Comparison of ENCODE assay signal across 9 cellular contexts in the genomic region with DNA sequence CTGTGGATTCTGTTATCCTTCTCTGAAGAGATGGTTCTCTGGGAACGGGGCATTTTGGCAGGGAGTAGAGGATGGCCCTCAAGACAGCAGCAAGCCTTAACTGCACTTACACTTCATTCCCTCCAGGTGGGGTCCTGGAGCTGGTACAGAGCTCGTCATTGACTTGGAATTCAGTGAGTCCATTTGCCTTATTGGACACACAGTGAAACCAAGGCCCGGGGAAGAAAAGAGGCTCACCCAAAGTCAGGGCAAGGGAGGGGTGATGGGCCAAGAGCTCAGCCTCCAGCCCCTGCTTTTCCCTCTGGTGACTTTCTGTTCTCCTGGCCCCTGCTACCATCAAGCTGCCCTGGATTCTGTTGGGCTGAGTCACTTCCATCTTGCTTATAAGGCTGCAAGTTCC.
DNase-seq lines count a peak whose midpoint lies in the region; ATAC-seq and TF ChIP-seq lines count a peak whose summit lies in the region.
"Had no signal": no experiment of that assay in that cellular context is flagged by ENCODE, and none has a peak within 500 bp of the region (broad histone marks: within the 10 kb centered on the region; RNA-seq: fewer than 3 reads in every experiment).

No MANE protein-coding gene starts in this region.

- ATAC-seq in GM18505 (IDR thresholded peaks at IDR 0.05; ENCODE audit: unreplicated experiment) (no peak), HG02642 (IDR thresholded peaks at IDR 0.05; ENCODE audit: poor library complexity, unreplicated experiment) (no peak)

- TF ChIP-seq CTCF in endothelial cell (IDR thresholded peaks at IDR 0.05; ENCODE audit: unreplicated experiment): peak; percentile 66
- peak; percentile 47 for TF ChIP-seq CTCF in progenitor cell of endocrine pancreas (IDR thresholded peaks at IDR 0.05; ENCODE audit: unreplicated experiment)

- peaks cover 10% of the 10 kb centered on the region for H3K4me1 ChIP-seq in NT2/D1 (ENCODE audit: insufficient read depth, insufficient read length)

- H3K27me3 ChIP-seq in NT2/D1 (ENCODE audit: insufficient read depth, insufficient read length): peaks cover 18% of the 10 kb centered on the region

- no peak overlapping the region for H3K27ac Mint-ChIP-seq in endothelial cell (ENCODE audit: unreplicated experiment)
- no peak overlapping the region for H3K27ac Mint-ChIP-seq in progenitor cell of endocrine pancreas
- H3K27ac Mint-ChIP-seq: activated B cell treated with CpG ODN at 0.5 μM for 24 hours had no signal

- H3K4me3 ChIP-seq in NT2/D1 (ENCODE audit: insufficient read length, low read depth): no peak overlapping the region

- H3K27me3 Mint-ChIP-seq in endothelial cell (ENCODE audit: unreplicated experiment) (peaks cover 5% of the 10 kb centered on the region), progenitor cell of endocrine pancreas (peaks cover 32% of the 10 kb centered on the region)

- TF ChIP-seq POLR2A in GM18505 (IDR thresholded peaks at IDR 0.05; ENCODE audit: borderline replicate concordance, extremely low read depth, insufficient read depth, insufficient read length): no peak

- H3K4me1 Mint-ChIP-seq in endothelial cell (ENCODE audit: unreplicated experiment) (peaks cover 23% of the 10 kb centered on the region), progenitor cell of endocrine pancreas (ENCODE audit: low read depth) (peaks cover 15% of the 10 kb centered on the region)

- H3K36me3 ChIP-seq in NT2/D1 (ENCODE audit: insufficient read depth, insufficient read length, low read length): no peaks in the 10 kb centered on the region

- DNase-seq in COR-L47 (lab: John Stamatoyannopoulos, UW): peak; percentile 45
- DNase-seq in H4 (ENCODE audit: low spot score): peak; percentile 76
- peak; percentile 50 for DNase-seq in NT2/D1 (ENCODE audit: low read depth, low spot score)
- peak; percentile 60 for DNase-seq in endothelial cell (ENCODE audit: low spot score)
- DNase-seq in progenitor cell of endocrine pancreas (ENCODE audit: low spot score, unreplicated experiment): no peak
- DNase-seq in stimulated activated naive CD4-positive, alpha-beta T cell (lab: John Stamatoyannopoulos, UW): no peak
- DNase-seq: activated B cell treated with CpG ODN at 0.5 μM for 24 hours had no signal

- no peak overlapping the region for H3K4me3 Mint-ChIP-seq in endothelial cell (ENCODE audit: unreplicated experiment)
- no peak overlapping the region for H3K4me3 Mint-ChIP-seq in progenitor cell of endocrine pancreas (ENCODE audit: low read depth)
- H3K4me3 Mint-ChIP-seq: activated B cell treated with CpG ODN at 0.5 μM for 24 hours had no signal

- H3K9ac ChIP-seq in NT2/D1 (ENCODE audit: insufficient read length, low read depth): no peak overlapping the region

- H3K9me3 ChIP-seq in NT2/D1 (ENCODE audit: insufficient read depth, low read length): no peaks in the 10 kb centered on the region

- H3K9me3 Mint-ChIP-seq in endothelial cell (ENCODE audit: unreplicated experiment) (no peaks in the 10 kb centered on the region), progenitor cell of endocrine pancreas (ENCODE audit: low read depth) (no peaks in the 10 kb centered on the region)
- H3K9me3 Mint-ChIP-seq: activated B cell treated with CpG ODN at 0.5 μM for 24 hours had no signal

- H3K36me3 Mint-ChIP-seq in endothelial cell (ENCODE audit: low read depth, unreplicated experiment) (no peaks in the 10 kb centered on the region), progenitor cell of endocrine pancreas (ENCODE audit: insufficient read depth) (no peaks in the 10 kb centered on the region)

Comparison
In these comparisons a context has a peak if more than half of its experiments do, and no peak if none do; other contexts are left out.
1. DNase-seq: peak in COR-L47 (single experiment), H4 (single experiment), NT2/D1 (single experiment) and endothelial cell (single experiment); none in progenitor cell of endocrine pancreas (single experiment) and stimulated activated naive CD4-positive, alpha-beta T cell (0 of 6).